ENCODE assay signal across 8 cellular contexts in genomic region chr6:138987299-138987642, GRCh38. TPM values are rescaled to one million over a fixed set of nuclear protein-coding genes. Genes with fewer than 3 reads are reported as not detected.
DNase-seq lines count a peak whose midpoint lies in the region; ATAC-seq and TF ChIP-seq lines count a peak whose summit lies in the region.

No MANE protein-coding gene starts in this region.

- H3K27me3 ChIP-seq in OCI-LY1 (ENCODE audit: insufficient read depth, low read length) (no peaks in the 10 kb centered on the region), neural cell (ENCODE audit: insufficient read depth, low read depth, low read length) (no peaks in the 10 kb centered on the region)

- DNase-seq in DMS53 (lab: John Stamatoyannopoulos, UW) = peak; percentile 66
- DNase-seq in DMS53 treated with DMSO at 0.1 percent for 48 hours (lab: John Stamatoyannopoulos, UW; ENCODE audit: unreplicated experiment) = no peak
- no peak for DNase-seq in epithelial cell of esophagus (ENCODE audit: low read depth)
- no peak for DNase-seq in HCEC 1CT
- DNase-seq in Kasumi-1 (lab: John Stamatoyannopoulos, UW) = no peak

- H3K9me3 ChIP-seq in OCI-LY1 (ENCODE audit: low read length) (no peaks in the 10 kb centered on the region), neural cell (ENCODE audit: low read length) (no peaks in the 10 kb centered on the region)

- no peak for TF ChIP-seq EP300 in neural cell (conservative IDR thresholded peaks at IDR 0.05; ENCODE audit: poor library complexity, severe bottlenecking)

- H3K4me3 ChIP-seq in OCI-LY1 (ENCODE audit: low read depth, low read length, poor library complexity, severe bottlenecking) (peak overlapping the region; percentile 85), epithelial cell of esophagus (ENCODE audit: low read length) (peak overlapping the region; percentile 62), neural cell (ENCODE audit: low read length) (peak overlapping the region; percentile 94)

- no peaks in the 10 kb centered on the region for H3K9me2 ChIP-seq in OCI-LY1 (ENCODE audit: low read depth, low read length)
- H3K9me2 ChIP-seq in neural cell (ENCODE audit: insufficient read depth, low read length) = no peaks in the 10 kb centered on the region

- peaks cover 35% of the 10 kb centered on the region for H3K4me1 ChIP-seq in OCI-LY1 (ENCODE audit: insufficient read depth, low read length, severe bottlenecking)

- peak overlapping the region; percentile 92 for H3K4me2 ChIP-seq in OCI-LY1 (ENCODE audit: low read length)
- H3K4me2 ChIP-seq in neural cell (ENCODE audit: low read length) = peak overlapping the region; percentile 81

- H3F3A ChIP-seq in OCI-LY1 (ENCODE audit: insufficient read depth, low read length) (no peaks in the 10 kb centered on the region), neural cell (ENCODE audit: insufficient read depth, low read length, poor library complexity, severe bottlenecking) (no peaks in the 10 kb centered on the region)

- H2AFZ ChIP-seq in OCI-LY1 (ENCODE audit: low read length) (no peak overlapping the region), neural cell (ENCODE audit: low read depth, low read length) (peak overlapping the region; percentile 83)

- H4K20me1 ChIP-seq in OCI-LY1 (ENCODE audit: insufficient read depth, low read length) = 0 out of 2 replicates have a peak, but pooled peaks cover 3% of the 10 kb centered on the region
- H4K20me1 ChIP-seq in neural cell (ENCODE audit: insufficient read depth) = no peaks in the 10 kb centered on the region

- TF ChIP-seq RAD21 in neural cell (conservative IDR thresholded peaks at IDR 0.05) = no peak

- TF ChIP-seq CTCF in OCI-LY1 (IDR thresholded peaks at IDR 0.05; ENCODE audit: low read length) = no peak
- no peak for TF ChIP-seq CTCF in epithelial cell of esophagus (IDR thresholded peaks at IDR 0.05; ENCODE audit: insufficient read depth, low read depth, low read length, missing control alignments)
- no peak for TF ChIP-seq CTCF in neural cell (IDR thresholded peaks at IDR 0.05; ENCODE audit: poor library complexity, severe bottlenecking)

- H3K79me2 ChIP-seq in OCI-LY1 (ENCODE audit: insufficient read depth, low read length) (peaks cover 14% of the 10 kb centered on the region), neural cell (replicated peaks; ENCODE audit: insufficient read depth, low read length) (peaks cover 48% of the 10 kb centered on the region)

- ATAC-seq in HG02759 (IDR thresholded peaks at IDR 0.05; ENCODE audit: unreplicated experiment) = no peak

- no peak overlapping the region for H3K27ac ChIP-seq in OCI-LY1 (ENCODE audit: low read depth, low read length, poor library complexity, severe bottlenecking)
- peak overlapping the region; percentile 84 for H3K27ac ChIP-seq in neural cell (ENCODE audit: low read length)

- H3K9ac ChIP-seq in OCI-LY1 (ENCODE audit: low read length) = peak overlapping the region; percentile 72
- peak overlapping the region; percentile 86 for H3K9ac ChIP-seq in neural cell (ENCODE audit: low read length)

- H3K36me3 ChIP-seq in OCI-LY1 (ENCODE audit: insufficient read depth, low read length) = no peaks in the 10 kb centered on the region
- no peaks in the 10 kb centered on the region for H3K36me3 ChIP-seq in neural cell (ENCODE audit: insufficient read depth, low read length)

TF ChIP-seq in neural cell, 6 proteins besides CTCF, POLR2A, EP300 and RAD21:
- no peak for TF ChIP-seq POLR2AphosphoS5 (IDR thresholded peaks at IDR 0.05)
- TF ChIP-seq TAF1 (IDR thresholded peaks at IDR 0.05; ENCODE audit: low read depth) = peak; percentile 7
- TF ChIP-seq EZH2 (IDR thresholded peaks at IDR 0.05; ENCODE audit: borderline replicate concordance, insufficient read depth, low read length, poor library complexity, severe bottlenecking) = no peak
TF ChIP-seq in neural cell: peak in this region for 1.

RNA-seq across cellular contexts. Expression of gene REPS1, which starts 0.8 kb away (rescaled TPM):
- 64.9 TPM in 2 replicates for polyA plus RNA-seq in neural cell
- polyA minus RNA-seq in neural cell = 104 and 110 TPM in 2 replicates

RNA-seq across cellular contexts. Expression of gene ABRACL, which starts 41.3 kb away (rescaled TPM):
- polyA plus RNA-seq in neural cell = 160 and 201 TPM in 2 replicates
- polyA minus RNA-seq in neural cell = 65.5 and 85.1 TPM in 2 replicates
